Comparison of ENCODE assay signal across 26 cellular contexts in genomic region chr9:90175257-90175656, GRCh38.
DNase-seq lines count a peak whose midpoint lies in the region; ATAC-seq and TF ChIP-seq lines count a peak whose summit lies in the region.
"Had no signal": no experiment of that assay in that cellular context is flagged by ENCODE, and none has a peak within 500 bp of the region (broad histone marks: within the 10 kb centered on the region; RNA-seq: fewer than 3 reads in every experiment).

No MANE protein-coding gene starts in this region.

- peaks cover 7% of the 10 kb centered on the region for H3K36me3 Mint-ChIP-seq in stimulated activated memory B cell treated with anti-CD40 and anti-IgM and Interleukin-4, amounts not matched to agents 10 μg/mL and 1 μg/mL and 100 μg/mL, for 72 hours
- H3K36me3 Mint-ChIP-seq: CD4-positive, CD25-positive, alpha-beta regulatory T cell; CD8-positive, alpha-beta memory T cell had no signal

- no peak for TF ChIP-seq POLR2A in gastroesophageal sphincter (IDR thresholded peaks at IDR 0.05)
- TF ChIP-seq POLR2A in tibial nerve (IDR thresholded peaks at IDR 0.05), result no peak

- H3K27me3 ChIP-seq in WERI-Rb-1 (ENCODE audit: insufficient read depth, low read depth, severe bottlenecking), result no peaks in the 10 kb centered on the region
- no peaks in the 10 kb centered on the region for H3K27me3 ChIP-seq in gastroesophageal sphincter
- H3K27me3 ChIP-seq in tibial nerve, result no peaks in the 10 kb centered on the region
- H3K27me3 ChIP-seq: BE2C, BLaER1 had no signal

- H3K9me3 Mint-ChIP-seq in stimulated activated memory B cell treated with anti-CD40 and anti-IgM and Interleukin-4, amounts not matched to agents 10 μg/mL and 1 μg/mL and 100 μg/mL, for 72 hours, result peaks cover 8% of the 10 kb centered on the region

- peaks cover 50% of the 10 kb centered on the region for H3K4me1 Mint-ChIP-seq in stimulated activated memory B cell treated with anti-CD40 and anti-IgM and Interleukin-4, amounts not matched to agents 10 μg/mL and 1 μg/mL and 100 μg/mL, for 72 hours
- H3K4me1 Mint-ChIP-seq: CD8-positive, alpha-beta memory T cell had no signal

- H3K27ac ChIP-seq in WERI-Rb-1 (no peak overlapping the region), gastroesophageal sphincter (no peak overlapping the region), tibial nerve (no peak overlapping the region)
- H3K27ac ChIP-seq: 22Rv1, A549, BLaER1 had no signal

- no peaks in the 10 kb centered on the region for H3K27me3 Mint-ChIP-seq in stimulated activated memory B cell treated with anti-CD40 and anti-IgM and Interleukin-4, amounts not matched to agents 10 μg/mL and 1 μg/mL and 100 μg/mL, for 72 hours
- H3K27me3 Mint-ChIP-seq: CD4-positive, CD25-positive, alpha-beta regulatory T cell had no signal

- no peak overlapping the region for H3K4me3 Mint-ChIP-seq in stimulated activated memory B cell treated with anti-CD40 and anti-IgM and Interleukin-4, amounts not matched to agents 10 μg/mL and 1 μg/mL and 100 μg/mL, for 72 hours
- H3K4me3 Mint-ChIP-seq: CD14-positive monocyte; CD4-positive, alpha-beta memory T cell; CD4-positive, CD25-positive, alpha-beta regulatory T cell; CD8-positive, alpha-beta memory T cell had no signal

- no peak for TF ChIP-seq EP300 in gastroesophageal sphincter (IDR thresholded peaks at IDR 0.05)
- TF ChIP-seq EP300 in tibial nerve (IDR thresholded peaks at IDR 0.05), result no peak

- TF ChIP-seq CTCF in WERI-Rb-1 (IDR thresholded peaks at IDR 0.05; ENCODE audit: low read depth, low read length), result no peak
- TF ChIP-seq CTCF in gastroesophageal sphincter (IDR thresholded peaks at IDR 0.05), result no peak
- no peak for TF ChIP-seq CTCF in tibial nerve (IDR thresholded peaks at IDR 0.05)

- WGBS in gastroesophageal sphincter (ENCODE audit: low coverage in 1 of 2), 2 donors, result 83 to 100% methylated on average over 1 of the region's 3 CpGs
- WGBS in tibial nerve, 2 donors, result 91 to 92% methylated on average over 3 of the region's 3 CpGs

- H3K27ac Mint-ChIP-seq in stimulated activated memory B cell treated with anti-CD40 and anti-IgM and Interleukin-4, amounts not matched to agents 10 μg/mL and 1 μg/mL and 100 μg/mL, for 72 hours, result peak overlapping the region; percentile 48
- H3K27ac Mint-ChIP-seq: CD14-positive monocyte; CD4-positive, alpha-beta memory T cell; CD4-positive, CD25-positive, alpha-beta regulatory T cell; CD8-positive, alpha-beta memory T cell had no signal

- no peaks in the 10 kb centered on the region for H3K4me1 ChIP-seq in gastroesophageal sphincter
- H3K4me1 ChIP-seq in tibial nerve, result no peaks in the 10 kb centered on the region
- H3K4me1 ChIP-seq: A549, BE2C had no signal

- ATAC-seq in stimulated activated memory B cell treated with anti-CD40 and anti-IgM and Interleukin-4, amounts not matched to agents 10 μg/mL and 1 μg/mL and 100 μg/mL, for 72 hours, result no peak
- ATAC-seq in gastroesophageal sphincter, result no peak
- ATAC-seq: A549, GM12878 had no signal

- H3K4me3 ChIP-seq in WERI-Rb-1 (ENCODE audit: low read depth, low read length), result no peak overlapping the region
- no peak overlapping the region for H3K4me3 ChIP-seq in gastroesophageal sphincter
- no peak overlapping the region for H3K4me3 ChIP-seq in tibial nerve
- H3K4me3 ChIP-seq: A549, BLaER1, GM12878 had no signal

- H3K9me3 ChIP-seq in WERI-Rb-1 (ENCODE audit: severe bottlenecking), result no peaks in the 10 kb centered on the region
- peaks cover 0 to 6% (median 0%) of the 10 kb centered on the region in 3 donors for H3K9me3 ChIP-seq in gastroesophageal sphincter
- H3K9me3 ChIP-seq in tibial nerve, result peaks cover 0 to 7% (median 0%) of the 10 kb centered on the region in 4 donors
- H3K9me3 ChIP-seq: BE2C had no signal

- DNase-seq in NCI-H82 (lab: John Stamatoyannopoulos, UW), result peak; percentile 17
- no peak for DNase-seq in NCI-H82 treated with DMSO at 0.1 percent for 48 hours (lab: John Stamatoyannopoulos, UW; ENCODE audit: unreplicated experiment)
- peak; percentile 27 for DNase-seq in WERI-Rb-1
- no peak for DNase-seq in tibial nerve (ENCODE audit: low spot score in 2 of 2)
- DNase-seq in activated naive CD4-positive, alpha-beta T cell (lab: John Stamatoyannopoulos, UW), result no peak
- DNase-seq: AML-193; BE2C; C1 segment of cervical spinal cord; CD4-positive, alpha-beta memory T cell; CD4-positive, CD25-positive, alpha-beta regulatory T cell; CD8-positive, alpha-beta memory T cell; COR-L47; DMS 273 treated with DMSO at 0.1 percent for 48 hours; DMS153; DMS53; DMS79; DND-41; EL; GDM1 had no signal

- H3K36me3 ChIP-seq in WERI-Rb-1, result no peaks in the 10 kb centered on the region
- no peaks in the 10 kb centered on the region for H3K36me3 ChIP-seq in gastroesophageal sphincter
- no peaks in the 10 kb centered on the region for H3K36me3 ChIP-seq in tibial nerve
- H3K36me3 ChIP-seq: BE2C, BLaER1 had no signal

Comparison
In these comparisons a context has a peak if more than half of its experiments do, and no peak if none do; other contexts are left out.
1. DNase-seq: peak in NCI-H82 (single experiment) and WERI-Rb-1 (single experiment); none in NCI-H82 treated with DMSO at 0.1 percent for 48 hours (single experiment), tibial nerve (0 of 2) and activated naive CD4-positive, alpha-beta T cell (0 of 4).